Comparison of ENCODE assay signal across 1 cellular context in the genomic region with DNA sequence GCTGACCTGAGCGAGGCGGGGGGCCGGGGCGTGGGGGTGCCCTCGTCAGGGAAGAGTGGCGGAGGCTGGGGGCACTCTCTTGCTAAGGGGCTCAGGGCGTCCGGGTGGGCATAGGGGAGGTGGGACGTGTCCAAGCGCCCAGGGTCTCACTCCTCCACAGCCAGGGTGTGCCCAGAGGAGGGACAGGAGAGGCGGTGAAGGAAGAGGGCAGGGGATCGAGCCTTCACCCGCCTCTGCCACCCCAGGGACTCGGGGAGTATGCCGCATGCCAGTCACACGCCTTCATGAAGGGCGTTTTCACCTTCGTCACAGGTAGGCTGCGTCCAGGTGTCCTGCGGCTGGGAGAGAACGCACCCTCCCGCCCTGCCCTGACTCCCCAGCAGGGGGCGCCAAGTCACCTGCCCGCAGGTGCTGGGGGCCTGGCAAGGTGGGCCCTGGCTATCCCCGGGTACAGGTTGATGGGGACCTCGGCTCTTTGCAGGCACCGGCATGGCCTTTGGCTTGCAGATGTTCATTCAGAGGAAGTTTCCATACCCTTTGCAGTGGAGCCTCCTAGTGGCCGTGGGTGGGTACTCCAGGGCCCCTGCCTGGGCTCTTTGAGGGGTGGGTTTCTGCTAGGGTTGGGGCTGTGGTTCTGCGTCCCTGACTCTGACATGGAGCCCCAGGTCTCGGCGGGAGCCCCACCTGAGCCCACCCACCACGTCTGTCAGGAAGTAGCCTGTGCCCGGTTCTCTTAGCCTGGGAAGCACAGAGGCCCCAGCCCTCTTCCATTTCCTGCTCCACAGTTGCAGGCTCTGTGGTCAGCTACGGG.
TF ChIP-seq lines count a peak whose summit lies in the region.

No MANE protein-coding gene starts in this region.

TF ChIP-seq in HepG2, 621 proteins besides CTCF, POLR2A, EP300 and RAD21 (continued from another document):
- no peak for TF ChIP-seq ZNF639 (CRISPR knock-in tag; conservative IDR thresholded peaks at IDR 0.05)
- no peak for TF ChIP-seq ZNF562 (CRISPR knock-in tag; IDR thresholded peaks at IDR 0.05; ENCODE audit: borderline replicate concordance)
- TF ChIP-seq PHF21A (CRISPR knock-in tag; IDR thresholded peaks at IDR 0.05), result peak; percentile 55
- TF ChIP-seq HDAC6 (IDR thresholded peaks at IDR 0.05; ENCODE audit: low read depth, low read length), result no peak
- TF ChIP-seq TBX3 (IDR thresholded peaks at IDR 0.05; ENCODE audit: borderline replicate concordance), result no peak
- TF ChIP-seq ZSCAN9 (CRISPR knock-in tag; IDR thresholded peaks at IDR 0.05; ENCODE audit: borderline replicate concordance), result no peak
- TF ChIP-seq DNMT3B (CRISPR knock-in tag; conservative IDR thresholded peaks at IDR 0.05), result no peak
- TF ChIP-seq ZNF556 (CRISPR knock-in tag; IDR thresholded peaks at IDR 0.05; ENCODE audit: borderline replicate concordance), result no peak
- TF ChIP-seq PHB2 (IDR thresholded peaks at IDR 0.05; ENCODE audit: partially characterized antibody), result no peak
- TF ChIP-seq, protein P1, sequence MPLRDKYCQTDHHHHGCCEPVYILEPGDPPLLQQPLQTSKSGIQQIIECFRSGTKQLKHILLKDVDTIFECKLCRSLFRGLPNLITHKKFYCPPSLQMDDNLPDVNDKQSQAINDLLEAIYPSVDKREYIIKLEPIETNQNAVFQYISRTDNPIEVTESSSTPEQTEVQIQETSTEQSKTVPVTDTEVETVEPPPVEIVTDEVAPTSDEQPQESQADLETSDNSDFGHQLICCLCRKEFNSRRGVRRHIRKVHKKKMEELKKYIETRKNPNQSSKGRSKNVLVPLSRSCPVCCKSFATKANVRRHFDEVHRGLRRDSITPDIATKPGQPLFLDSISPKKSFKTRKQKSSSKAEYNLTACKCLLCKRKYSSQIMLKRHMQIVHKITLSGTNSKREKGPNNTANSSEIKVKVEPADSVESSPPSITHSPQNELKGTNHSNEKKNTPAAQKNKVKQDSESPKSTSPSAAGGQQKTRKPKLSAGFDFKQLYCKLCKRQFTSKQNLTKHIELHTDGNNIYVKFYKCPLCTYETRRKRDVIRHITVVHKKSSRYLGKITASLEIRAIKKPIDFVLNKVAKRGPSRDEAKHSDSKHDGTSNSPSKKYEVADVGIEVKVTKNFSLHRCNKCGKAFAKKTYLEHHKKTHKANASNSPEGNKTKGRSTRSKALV (CRISPR knock-in tag; IDR thresholded peaks at IDR 0.05), result no peak
- TF ChIP-seq ZNF674 (CRISPR knock-in tag; IDR thresholded peaks at IDR 0.05; ENCODE audit: low read depth), result no peak
- no peak; the same call in 1 of the 2 replicates for TF ChIP-seq CHD4 (IDR thresholded peaks at IDR 0.05; ENCODE audit: borderline replicate concordance, low read length)
- TF ChIP-seq ZFYVE20 (CRISPR knock-in tag; IDR thresholded peaks at IDR 0.05; ENCODE audit: borderline replicate concordance, low read depth), result no peak; the same call in 1 of the 2 replicates
- TF ChIP-seq TAF1 (CRISPR knock-in tag; IDR thresholded peaks at IDR 0.05), result peak; percentile 59
- TF ChIP-seq AGO1 (IDR thresholded peaks at IDR 0.05; ENCODE audit: low read depth, low read length, poor library complexity, severe bottlenecking), result peak; percentile 62
- TF ChIP-seq YEATS4 (CRISPR knock-in tag; IDR thresholded peaks at IDR 0.05; ENCODE audit: borderline replicate concordance), result no peak
- no peak; the same call in 1 of the 2 replicates for TF ChIP-seq ZNF513 (CRISPR knock-in tag; conservative IDR thresholded peaks at IDR 0.05)
- TF ChIP-seq ZNF282 (IDR thresholded peaks at IDR 0.05; ENCODE audit: partially characterized antibody), result no peak
- TF ChIP-seq NFYB (CRISPR knock-in tag; IDR thresholded peaks at IDR 0.05), result no peak
- TF ChIP-seq MIER2 (CRISPR knock-in tag; IDR thresholded peaks at IDR 0.05), result peak; percentile 8; the same call in 1 of the 2 replicates
- TF ChIP-seq, protein P2, sequence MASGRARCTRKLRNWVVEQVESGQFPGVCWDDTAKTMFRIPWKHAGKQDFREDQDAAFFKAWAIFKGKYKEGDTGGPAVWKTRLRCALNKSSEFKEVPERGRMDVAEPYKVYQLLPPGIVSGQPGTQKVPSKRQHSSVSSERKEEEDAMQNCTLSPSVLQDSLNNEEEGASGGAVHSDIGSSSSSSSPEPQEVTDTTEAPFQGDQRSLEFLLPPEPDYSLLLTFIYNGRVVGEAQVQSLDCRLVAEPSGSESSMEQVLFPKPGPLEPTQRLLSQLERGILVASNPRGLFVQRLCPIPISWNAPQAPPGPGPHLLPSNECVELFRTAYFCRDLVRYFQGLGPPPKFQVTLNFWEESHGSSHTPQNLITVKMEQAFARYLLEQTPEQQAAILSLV (CRISPR knock-in tag; IDR thresholded peaks at IDR 0.05; ENCODE audit: borderline replicate concordance), result 0 out of 2 replicates have a peak, but pooled peaks have one; percentile 27
- TF ChIP-seq ZNF737 (CRISPR knock-in tag; IDR thresholded peaks at IDR 0.05; ENCODE audit: borderline replicate concordance), result no peak
- no peak; the same call in 1 of the 2 replicates for TF ChIP-seq ATRX (CRISPR knock-in tag; IDR thresholded peaks at IDR 0.05; ENCODE audit: borderline replicate concordance)
- TF ChIP-seq, protein P3, sequence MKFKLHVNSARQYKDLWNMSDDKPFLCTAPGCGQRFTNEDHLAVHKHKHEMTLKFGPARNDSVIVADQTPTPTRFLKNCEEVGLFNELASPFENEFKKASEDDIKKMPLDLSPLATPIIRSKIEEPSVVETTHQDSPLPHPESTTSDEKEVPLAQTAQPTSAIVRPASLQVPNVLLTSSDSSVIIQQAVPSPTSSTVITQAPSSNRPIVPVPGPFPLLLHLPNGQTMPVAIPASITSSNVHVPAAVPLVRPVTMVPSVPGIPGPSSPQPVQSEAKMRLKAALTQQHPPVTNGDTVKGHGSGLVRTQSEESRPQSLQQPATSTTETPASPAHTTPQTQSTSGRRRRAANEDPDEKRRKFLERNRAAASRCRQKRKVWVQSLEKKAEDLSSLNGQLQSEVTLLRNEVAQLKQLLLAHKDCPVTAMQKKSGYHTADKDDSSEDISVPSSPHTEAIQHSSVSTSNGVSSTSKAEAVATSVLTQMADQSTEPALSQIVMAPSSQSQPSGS (CRISPR knock-in tag; IDR thresholded peaks at IDR 0.05), result no peak
- no peak; the same call in 1 of the 2 replicates for TF ChIP-seq NR0B2 (CRISPR knock-in tag; IDR thresholded peaks at IDR 0.05)
- TF ChIP-seq MTERF4 (CRISPR knock-in tag; IDR thresholded peaks at IDR 0.05), result no peak
- TF ChIP-seq ISX (CRISPR knock-in tag; conservative IDR thresholded peaks at IDR 0.05), result no peak
- TF ChIP-seq ZFP82 (CRISPR knock-in tag; IDR thresholded peaks at IDR 0.05; ENCODE audit: borderline replicate concordance), result no peak
- no peak for TF ChIP-seq ZNF207 (IDR thresholded peaks at IDR 0.05; ENCODE audit: borderline replicate concordance)
